ENCODE assay signal across 12 cellular contexts in genomic region chr13:49374585-49375290, GRCh38.
DNase-seq lines count a peak whose midpoint lies in the region; ATAC-seq lines count a peak whose summit lies in the region.
"Had no signal": no experiment of that assay in that cellular context is flagged by ENCODE, and none has a peak within 500 bp of the region (broad histone marks: within the 10 kb centered on the region; RNA-seq: fewer than 3 reads in every experiment).

No MANE protein-coding gene starts in this region.

- no peaks in the 10 kb centered on the region for H3K27me3 ChIP-seq in rectal smooth muscle tissue (ENCODE audit: control insufficient read depth, insufficient read depth, low read length)

- peaks cover 21% of the 10 kb centered on the region for H3K4me1 ChIP-seq in rectal smooth muscle tissue (ENCODE audit: control insufficient read depth, insufficient read depth, low read length)

- H3K4me3 ChIP-seq in rectal smooth muscle tissue (ENCODE audit: low read length): no peak overlapping the region

- DNase-seq in ELR (ENCODE audit: low read depth): peak; percentile 88
- DNase-seq in NCI-H226: peak; percentile 93
- peak; percentile 82 for DNase-seq in dedifferentiated amniotic fluid mesenchymal stem cell (ENCODE audit: extremely low spot score)
- no peak for DNase-seq in midbrain (lab: John Stamatoyannopoulos, UW)
- no peak for DNase-seq in NCI-H2171 treated with DMSO at 0.1 percent for 48 hours (lab: John Stamatoyannopoulos, UW)
- DNase-seq: activated naive CD4-positive, alpha-beta T cell; GDM1; natural killer cell; NCI-H2227 treated with DMSO at 0.1 percent for 48 hours had no signal

- H3K36me3 ChIP-seq in rectal smooth muscle tissue (ENCODE audit: control insufficient read depth, insufficient read depth, low read length): no peaks in the 10 kb centered on the region

- peak overlapping the region; percentile 38 for H3K27ac ChIP-seq in rectal smooth muscle tissue (ENCODE audit: low read depth, low read length)

- no peak overlapping the region for H3K9ac ChIP-seq in rectal smooth muscle tissue (ENCODE audit: low read length)

- ATAC-seq in GM18907 (IDR thresholded peaks at IDR 0.05; ENCODE audit: unreplicated experiment): no peak
- no peak for ATAC-seq in HG02571 (IDR thresholded peaks at IDR 0.05; ENCODE audit: unreplicated experiment)
- ATAC-seq: natural killer cell had no signal

Comparison
In these comparisons a context has a peak if more than half of its experiments do, and no peak if none do; other contexts are left out.
1. DNase-seq: peak in ELR (single experiment), NCI-H226 (single experiment) and dedifferentiated amniotic fluid mesenchymal stem cell (single experiment); none in midbrain (single experiment) and NCI-H2171 treated with DMSO at 0.1 percent for 48 hours (single experiment).